Comparison of ENCODE assay signal across 11 cellular contexts in the genomic region with DNA sequence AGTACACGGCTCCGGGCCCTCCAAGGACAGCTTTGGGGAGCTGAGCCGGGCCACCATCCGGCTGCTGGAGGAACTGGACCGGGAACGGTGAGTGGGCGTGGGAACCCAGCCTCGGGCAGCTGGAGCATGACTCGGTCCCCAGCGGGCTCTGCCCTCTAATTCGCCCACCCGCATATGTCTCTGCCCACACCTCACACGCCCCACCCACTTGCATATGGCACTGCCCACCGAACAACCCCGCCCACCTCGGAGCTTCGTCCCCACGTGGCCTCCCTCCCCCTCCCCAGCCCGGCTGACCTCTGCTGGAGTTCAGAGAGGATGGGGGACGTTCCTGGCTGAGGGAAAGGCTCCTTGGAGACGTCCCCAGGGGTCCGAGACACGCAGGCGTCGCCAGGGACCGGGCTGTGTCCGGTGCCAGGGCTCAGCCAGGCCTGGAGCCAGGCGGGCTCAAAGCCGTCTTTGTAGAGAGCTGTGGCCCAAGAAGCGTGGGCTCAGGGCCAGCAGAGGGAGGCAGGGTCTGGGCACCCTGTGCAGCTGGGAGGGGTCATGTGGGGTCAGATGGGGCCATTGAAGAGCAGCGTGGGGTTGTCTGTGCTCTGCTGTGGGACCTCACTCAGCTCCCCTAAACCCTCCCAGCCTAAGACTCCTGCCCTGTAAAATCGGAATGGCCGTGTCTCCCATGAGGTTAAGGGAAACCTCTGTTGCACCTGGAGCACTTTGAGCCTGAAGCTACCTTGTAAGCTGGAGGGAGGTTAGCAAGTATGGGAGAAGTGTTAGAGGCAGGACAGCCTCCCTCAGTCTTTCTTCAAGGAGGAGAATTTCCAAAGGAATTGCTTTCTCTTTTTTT. TPM values are rescaled to one million over a fixed set of nuclear protein-coding genes. Genes with fewer than 3 reads are reported as not detected.
DNase-seq lines count a peak whose midpoint lies in the region; ATAC-seq and TF ChIP-seq lines count a peak whose summit lies in the region.
"Had no signal": no experiment of that assay in that cellular context is flagged by ENCODE, and none has a peak within 500 bp of the region (broad histone marks: within the 10 kb centered on the region; RNA-seq: fewer than 3 reads in every experiment).

No MANE protein-coding gene starts in this region.

- no peak overlapping the region for H3K14ac ChIP-seq in neuronal stem cell (ENCODE audit: low read length)

- CTCF ChIA-PET in CD8-positive, alpha-beta memory T cell (lab: Charles Lee), result no interaction called here

- H2AFZ ChIP-seq in neuronal stem cell (ENCODE audit: low read length), result no peak overlapping the region

- peak overlapping the region; percentile 100 for H2BK15ac ChIP-seq in neuronal stem cell (ENCODE audit: low read length)

- peaks cover 60% of the 10 kb centered on the region for H3K27me3 ChIP-seq in CD8-positive, alpha-beta memory T cell (ENCODE audit: insufficient read depth, low read length, poor library complexity, severe bottlenecking)
- H3K27me3 ChIP-seq in neuronal stem cell (ENCODE audit: control insufficient read depth in 3 of 3, insufficient read depth in 3 of 3, low read depth in 1 of 3, low read length in 3 of 3), result no peaks in the 10 kb centered on the region

- H2BK5ac ChIP-seq in neuronal stem cell (ENCODE audit: low read length), result no peak overlapping the region

- POLR2A ChIA-PET in CD8-positive, alpha-beta memory T cell (lab: Charles Lee), result interaction anchor here (1.1 kb wide), 1 partner anchor 13 kb away, joined by 3 read pairs; no protein-coding TSS in a partner anchor

- no peak for TF ChIP-seq CTCF in cardiac fibroblast (IDR thresholded peaks at IDR 0.05; ENCODE audit: low read depth, low read length)

- H4K8ac ChIP-seq in neuronal stem cell (ENCODE audit: low read depth, low read length), result no peak overlapping the region

- no peak overlapping the region for H3K27ac ChIP-seq in CD8-positive, alpha-beta memory T cell (ENCODE audit: low read depth, low read length)
- H3K27ac ChIP-seq in neuronal stem cell (replicated peaks; ENCODE audit: low read length), result no peak overlapping the region

- peaks cover 12% of the 10 kb centered on the region for H3K4me1 ChIP-seq in CD8-positive, alpha-beta memory T cell (ENCODE audit: insufficient read depth, low read length)
- peaks cover 39 to 44% of the 10 kb centered on the region in 2 donors for H3K4me1 ChIP-seq in neuronal stem cell (ENCODE audit: control insufficient read depth in 2 of 2, insufficient read depth in 1 of 2, low read depth in 1 of 2, low read length in 2 of 2)

- no peaks in the 10 kb centered on the region for H3K36me3 ChIP-seq in CD8-positive, alpha-beta memory T cell (ENCODE audit: insufficient read depth, low read length)
- H3K36me3 ChIP-seq in neuronal stem cell (replicated peaks in 1 of 2; ENCODE audit: control insufficient read depth in 2 of 2, insufficient read depth in 2 of 2, low read length in 2 of 2), result peaks cover 18 to 63% of the 10 kb centered on the region in 2 donors

- no peaks in the 10 kb centered on the region for H3K36me3 Mint-ChIP-seq in CD8-positive, alpha-beta memory T cell

- no peak overlapping the region for H3K9ac ChIP-seq in neuronal stem cell (ENCODE audit: low read depth, low read length, poor library complexity)

- H3K27ac Mint-ChIP-seq in CD8-positive, alpha-beta memory T cell, result peak overlapping the region in 1 of 8 donors; percentile 58

- peak overlapping the region; percentile 99 for H2AK5ac ChIP-seq in neuronal stem cell (ENCODE audit: low read depth, low read length)

- no peak overlapping the region for H4K91ac ChIP-seq in neuronal stem cell (ENCODE audit: low read depth, low read length, poor library complexity)

- no peak overlapping the region for H2BK120ac ChIP-seq in neuronal stem cell (ENCODE audit: low read depth, low read length)

- no peak for DNase-seq in CD8-positive, alpha-beta memory T cell
- peak; percentile 43 for DNase-seq in NAMALWA (ENCODE audit: low spot score)
- peak; percentile 38 to 44 for DNase-seq in cardiac fibroblast (ENCODE audit: low read depth in 2 of 2)
- DNase-seq in neuronal stem cell (ENCODE audit: low spot score), result no peak
- DNase-seq in SHP77 treated with DMSO at 0.1 percent for 48 hours (lab: John Stamatoyannopoulos, UW), result no peak
- DNase-seq in activated effector memory CD4-positive, alpha-beta T cell treated with Interleukin-2 at 50 U/mL for 16 hours, result no peak
- DNase-seq in cerebellum (ENCODE audit: low spot score), result no peak
- DNase-seq: cortex of kidney, NCI-H2081 had no signal

- no peak overlapping the region for H2BK12ac ChIP-seq in neuronal stem cell (ENCODE audit: low read length)

- ATAC-seq in GM18907 (IDR thresholded peaks at IDR 0.05; ENCODE audit: unreplicated experiment), result no peak

- H3K4me2 ChIP-seq in neuronal stem cell (ENCODE audit: insufficient read depth, low read length, poor library complexity, severe bottlenecking), result no peak overlapping the region

- H3K79me1 ChIP-seq in neuronal stem cell (ENCODE audit: low read depth, low read length), result peaks cover 17% of the 10 kb centered on the region

- H3K4ac ChIP-seq in neuronal stem cell (ENCODE audit: low read length), result peak overlapping the region; percentile 76

- no peaks in the 10 kb centered on the region for H3K9me3 ChIP-seq in CD8-positive, alpha-beta memory T cell (ENCODE audit: low read length)
- no peaks in the 10 kb centered on the region for H3K9me3 ChIP-seq in neuronal stem cell (replicated peaks in 1 of 2; ENCODE audit: control insufficient read depth in 2 of 2, insufficient read depth in 1 of 2, low read depth in 1 of 2, low read length in 2 of 2)

- no peak overlapping the region for H3K4me3 ChIP-seq in CD8-positive, alpha-beta memory T cell (ENCODE audit: low read length)
- H3K4me3 ChIP-seq in cardiac fibroblast (replicated peaks in 1 of 2; ENCODE audit: low read depth in 2 of 2, low read length in 2 of 2) (no peak overlapping the region), neuronal stem cell (ENCODE audit: low read length in 2 of 2) (no peak overlapping the region)
- H3K4me3 ChIP-seq: lung had no signal

- H3K9me3 Mint-ChIP-seq in CD8-positive, alpha-beta memory T cell, result peaks cover 0 to 2% (median 0%) of the 10 kb centered on the region in 5 donors

- peak overlapping the region; percentile 99 for H3K18ac ChIP-seq in neuronal stem cell (ENCODE audit: low read length)

- H3K27me3 Mint-ChIP-seq in CD8-positive, alpha-beta memory T cell, result peaks cover 50 to 61% of the 10 kb centered on the region in 2 donors

- peaks cover 16 to 32% (median 19%) of the 10 kb centered on the region in 3 donors for H3K4me1 Mint-ChIP-seq in CD8-positive, alpha-beta memory T cell

- WGBS in neuronal stem cell (ENCODE audit: extremely low coverage in 2 of 2, insufficient read length in 2 of 2, insufficient replicate concordance in 1 of 2), 2 donors, result no CpG with 5 or more reads among the region's 33 CpGs

- no peak overlapping the region for H3K23ac ChIP-seq in neuronal stem cell (ENCODE audit: low read depth, low read length, poor library complexity)

- peak overlapping the region in 4 of 7 donors; percentile 13 to 39 (median 24) for H3K4me3 Mint-ChIP-seq in CD8-positive, alpha-beta memory T cell

RNA-seq across cellular contexts. Expression of a gene that starts 3.8 kb away (rescaled TPM):
- under 1 TPM; 0.09 to 0.11 TPM for total RNA-seq in CD8-positive, alpha-beta memory T cell
- not detected for polyA plus RNA-seq in CD8-positive, alpha-beta memory T cell
- 3.4 TPM for polyA plus RNA-seq in neuronal stem cell (2013, experiment 1 of 2)
- polyA plus RNA-seq in neuronal stem cell (2013, experiment 2 of 2), result 3.9 TPM
- 137 TPM for total RNA-seq in cerebellum

RNA-seq across cellular contexts. Expression of a gene that starts 15.6 kb away (rescaled TPM):
- 1,000 to 10,000 TPM; 1,485 to 1,540 TPM for total RNA-seq in CD8-positive, alpha-beta memory T cell
- polyA plus RNA-seq in CD8-positive, alpha-beta memory T cell, result 2,756 TPM
- polyA plus RNA-seq in neuronal stem cell (2013, experiment 1 of 2), result 3,965 TPM
- 3,732 TPM for polyA plus RNA-seq in neuronal stem cell (2013, experiment 2 of 2)
- 280 TPM for total RNA-seq in cerebellum

RNA-seq across cellular contexts. Expression of a gene that starts 25.3 kb away (rescaled TPM):
- 10 to 100 TPM; 36.9 to 41.4 TPM for total RNA-seq in CD8-positive, alpha-beta memory T cell
- 56.7 TPM for polyA plus RNA-seq in CD8-positive, alpha-beta memory T cell
- polyA plus RNA-seq in neuronal stem cell (2013, experiment 1 of 2), result 22.9 TPM
- polyA plus RNA-seq in neuronal stem cell (2013, experiment 2 of 2), result 21.4 TPM
- 15.3 TPM for total RNA-seq in cerebellum

RNA-seq across cellular contexts. Expression of a gene that starts 36.4 kb away (rescaled TPM):
- total RNA-seq in CD8-positive, alpha-beta memory T cell, result 1 to 10 TPM; 1.0 to 1.3 TPM
- polyA plus RNA-seq in CD8-positive, alpha-beta memory T cell, result 1.0 TPM
- polyA plus RNA-seq in neuronal stem cell (2013, experiment 1 of 2), result 8.3 TPM
- polyA plus RNA-seq in neuronal stem cell (2013, experiment 2 of 2), result 7.9 TPM
- total RNA-seq in cerebellum, result 3.6 TPM

RNA-seq across cellular contexts. Expression of a gene that starts 37.2 kb away (rescaled TPM):
- total RNA-seq in CD8-positive, alpha-beta memory T cell, result 1 to 10 TPM; 1.8 to 2.0 TPM
- polyA plus RNA-seq in CD8-positive, alpha-beta memory T cell, result 4.5 TPM
- 18.0 TPM for polyA plus RNA-seq in neuronal stem cell (2013, experiment 1 of 2)
- polyA plus RNA-seq in neuronal stem cell (2013, experiment 2 of 2), result 17.5 TPM
- 2.6 TPM for total RNA-seq in cerebellum

Comparison
In these comparisons a context has a peak if more than half of its experiments do, and no peak if none do; other contexts are left out.
1. DNase-seq: peak in NAMALWA (single experiment) and cardiac fibroblast (2 of 2); none in CD8-positive, alpha-beta memory T cell (0 of 5), neuronal stem cell (single experiment), SHP77 treated with DMSO at 0.1 percent for 48 hours (single experiment), activated effector memory CD4-positive, alpha-beta T cell treated with Interleukin-2 at 50 U/mL for 16 hours (single experiment) and cerebellum (single experiment).
2. RNA of a gene that starts 3.8 kb away (total RNA-seq): 137 TPM in cerebellum (single experiment); 0.09 to 0.11 TPM in CD8-positive, alpha-beta memory T cell; every median in the first group is over 100 times any median in the second.